8 cellular contexts compared by ENCODE assay signal in the genomic region with DNA sequence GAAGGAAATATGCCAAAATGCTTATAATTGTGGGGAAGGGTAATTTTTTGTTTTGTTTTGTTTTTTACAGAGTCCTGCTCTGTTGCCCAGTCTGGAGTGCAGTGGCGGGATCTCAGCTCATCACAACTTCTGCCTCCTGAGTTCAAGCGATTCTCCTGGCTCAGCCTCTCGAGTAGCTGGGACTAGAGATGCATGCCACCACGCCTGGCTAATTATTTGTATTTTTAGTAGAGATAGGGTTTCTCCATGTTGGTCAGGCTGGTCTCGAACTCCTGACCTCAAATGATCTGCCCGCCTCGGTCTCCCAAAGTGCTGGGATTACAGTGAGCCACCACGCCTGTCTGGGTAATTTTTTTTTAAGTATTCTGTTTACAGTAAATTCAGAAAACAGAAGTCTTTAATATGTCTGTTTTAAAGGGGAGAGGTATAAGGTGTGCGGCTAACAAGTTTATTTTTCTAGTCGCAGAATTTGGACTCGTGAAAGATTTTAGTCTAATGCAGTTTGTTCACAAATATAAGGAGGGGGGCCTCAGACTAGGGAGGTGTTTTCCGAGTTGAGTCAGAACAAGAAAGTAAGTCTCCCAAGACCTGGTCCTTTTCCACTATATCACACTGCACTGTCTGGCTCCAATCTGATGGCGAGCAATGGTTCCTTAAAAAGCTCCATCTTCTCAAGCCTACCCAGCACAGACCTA. TPM values are rescaled to one million over a fixed set of nuclear protein-coding genes. Genes with fewer than 3 reads are reported as not detected.
DNase-seq lines count a peak whose midpoint lies in the region; ATAC-seq and TF ChIP-seq lines count a peak whose summit lies in the region.

No MANE protein-coding gene starts in this region.

- H3K4me1 Mint-ChIP-seq in activated T-helper 2 cell treated with anti-CD3 and anti-CD28 coated beads, Interferon-gamma antibody, Interleukin-2, Interleukin-4, amounts not matched to agents 10 μg/mL and 5 μg/mL and 100 μg/mL, durations not matched to agents 14 hours and 24 hours and 36 hours (ENCODE audit: low read depth) = peaks cover 48% of the 10 kb centered on the region

- DNase-seq in AG10803 (ENCODE audit: low read depth) = no peak
- no peak for DNase-seq in activated T-helper 2 cell treated with anti-CD3 and anti-CD28 coated beads, Interferon-gamma antibody, Interleukin-2, Interleukin-4, amounts not matched to agents 10 μg/mL and 5 μg/mL and 100 μg/mL, durations not matched to agents 14 hours and 24 hours and 36 hours (ENCODE audit: low spot score)
- peak; percentile 38 for DNase-seq in medulla oblongata (ENCODE audit: extremely low spot score)
- DNase-seq in SKM-1 (lab: John Stamatoyannopoulos, UW; ENCODE audit: unreplicated experiment) = no peak
- no peak for DNase-seq in posterior vena cava (ENCODE audit: low spot score)
- no peak for DNase-seq in amniotic stem cell (lab: John Stamatoyannopoulos, UW)

- ATAC-seq in GM21447 (IDR thresholded peaks at IDR 0.05; ENCODE audit: unreplicated experiment) (peak; percentile 21), HG03469 (IDR thresholded peaks at IDR 0.05; ENCODE audit: unreplicated experiment) (no peak)

- no peaks in the 10 kb centered on the region for H3K9me3 Mint-ChIP-seq in activated T-helper 2 cell treated with anti-CD3 and anti-CD28 coated beads, Interferon-gamma antibody, Interleukin-2, Interleukin-4, amounts not matched to agents 10 μg/mL and 5 μg/mL and 100 μg/mL, durations not matched to agents 14 hours and 24 hours and 36 hours

- no peak for TF ChIP-seq CTCF in AG10803 (conservative IDR thresholded peaks at IDR 0.05; ENCODE audit: low read length)

- H3K4me3 ChIP-seq in AG10803 (ENCODE audit: low read length) = peak overlapping the region; percentile 73

- H3K4me3 Mint-ChIP-seq in activated T-helper 2 cell treated with anti-CD3 and anti-CD28 coated beads, Interferon-gamma antibody, Interleukin-2, Interleukin-4, amounts not matched to agents 10 μg/mL and 5 μg/mL and 100 μg/mL, durations not matched to agents 14 hours and 24 hours and 36 hours (ENCODE audit: low read depth) = peak overlapping the region; percentile 94

- intact Hi-C loops in activated T-helper 2 cell treated with anti-CD3 and anti-CD28 coated beads, Interferon-gamma antibody, Interleukin-2, Interleukin-4, amounts not matched to agents 10 μg/mL and 5 μg/mL and 100 μg/mL, durations not matched to agents 14 hours and 24 hours and 36 hours (cut with micrococcal nuclease) = loop anchor here (1.0 to 10.0 kb wide), 8 partner anchors 27 to 571 kb away; a partner anchor contains a TSS
- intact Hi-C loops in posterior vena cava (cut with DNase I) = loop anchor here (10.0 kb wide), 2 partner anchors 59 to 179 kb away; a partner anchor contains a TSS

- peak overlapping the region; percentile 90 for H3K27ac Mint-ChIP-seq in activated T-helper 2 cell treated with anti-CD3 and anti-CD28 coated beads, Interferon-gamma antibody, Interleukin-2, Interleukin-4, amounts not matched to agents 10 μg/mL and 5 μg/mL and 100 μg/mL, durations not matched to agents 14 hours and 24 hours and 36 hours

- peaks cover 10% of the 10 kb centered on the region for H3K27me3 Mint-ChIP-seq in activated T-helper 2 cell treated with anti-CD3 and anti-CD28 coated beads, Interferon-gamma antibody, Interleukin-2, Interleukin-4, amounts not matched to agents 10 μg/mL and 5 μg/mL and 100 μg/mL, durations not matched to agents 14 hours and 24 hours and 36 hours (ENCODE audit: low read depth)

- peaks cover 21% of the 10 kb centered on the region for H3K36me3 Mint-ChIP-seq in activated T-helper 2 cell treated with anti-CD3 and anti-CD28 coated beads, Interferon-gamma antibody, Interleukin-2, Interleukin-4, amounts not matched to agents 10 μg/mL and 5 μg/mL and 100 μg/mL, durations not matched to agents 14 hours and 24 hours and 36 hours (ENCODE audit: low read depth)

RNA-seq across cellular contexts. Expression of a gene that starts 1.5 kb away (rescaled TPM):
- 42.7 and 43.0 TPM in 2 replicates for total RNA-seq in activated T-helper 2 cell treated with anti-CD3 and anti-CD28 coated beads, Interferon-gamma antibody, Interleukin-2, Interleukin-4, amounts not matched to agents 10 μg/mL and 5 μg/mL and 100 μg/mL, durations not matched to agents 14 hours and 24 hours and 36 hours
- 10 to 100 TPM; 92.4 to 95.4 TPM for total RNA-seq in posterior vena cava
